1 cellular context compared by ENCODE assay signal in genomic region chr5:134005415-134006118, GRCh38.
TF ChIP-seq lines count a peak whose summit lies in the region.

No MANE protein-coding gene starts in this region.

TF ChIP-seq in HepG2, 621 proteins besides CTCF, POLR2A, EP300 and RAD21 (continued from another document and continues in another):
- TF ChIP-seq IRF9 (CRISPR knock-in tag; IDR thresholded peaks at IDR 0.05; ENCODE audit: borderline replicate concordance) (no peak), ZNF256 (CRISPR knock-in tag; conservative IDR thresholded peaks at IDR 0.05) (no peak), ZNF709 (CRISPR knock-in tag; IDR thresholded peaks at IDR 0.05) (no peak), HCFC1 (IDR thresholded peaks at IDR 0.05; ENCODE audit: low read depth, low read length) (no peak), CBX1 (IDR thresholded peaks at IDR 0.05; ENCODE audit: low read depth) (no peak), ATRX (CRISPR knock-in tag; IDR thresholded peaks at IDR 0.05; ENCODE audit: borderline replicate concordance) (no peak), IKZF4 (CRISPR knock-in tag; IDR thresholded peaks at IDR 0.05; ENCODE audit: borderline replicate concordance, low read depth, not compliant biosample characterization) (no peak), ZNF143 (CRISPR knock-in tag; IDR thresholded peaks at IDR 0.05) (no peak), AFF4 (CRISPR knock-in tag; IDR thresholded peaks at IDR 0.05) (no peak), ZNF614 (CRISPR knock-in tag; IDR thresholded peaks at IDR 0.05; ENCODE audit: borderline replicate concordance) (no peak), SMC3 (IDR thresholded peaks at IDR 0.05; ENCODE audit: low read length) (no peak), ZNF580 (CRISPR knock-in tag; IDR thresholded peaks at IDR 0.05; ENCODE audit: borderline replicate concordance, low read depth) (no peak), ZNF550 (CRISPR knock-in tag; IDR thresholded peaks at IDR 0.05; ENCODE audit: borderline replicate concordance) (no peak), ZNF501 (CRISPR knock-in tag; IDR thresholded peaks at IDR 0.05) (peak; percentile 93), TAF1 (CRISPR knock-in tag; IDR thresholded peaks at IDR 0.05) (no peak), DRAP1 (CRISPR knock-in tag; IDR thresholded peaks at IDR 0.05) (peak; percentile 34; the same call in 1 of the 2 replicates), YEATS4 (CRISPR knock-in tag; IDR thresholded peaks at IDR 0.05; ENCODE audit: borderline replicate concordance) (no peak), ZNF12 (CRISPR knock-in tag; IDR thresholded peaks at IDR 0.05) (no peak), CEBPB (IDR thresholded peaks at IDR 0.05; ENCODE audit: borderline replicate concordance, low read depth, low read length) (no peak), ZC3H4 (CRISPR knock-in tag; IDR thresholded peaks at IDR 0.05; ENCODE audit: borderline replicate concordance) (peak; percentile 45; the same call in 1 of the 2 replicates), FIP1L1 (IDR thresholded peaks at IDR 0.05; ENCODE audit: borderline replicate concordance, insufficient read depth, low read depth, low read length) (no peak), ZNF816 (CRISPR knock-in tag; IDR thresholded peaks at IDR 0.05; ENCODE audit: borderline replicate concordance) (no peak), ZNF737 (CRISPR knock-in tag; IDR thresholded peaks at IDR 0.05; ENCODE audit: borderline replicate concordance) (0 out of 2 replicates have a peak, but pooled peaks have one; percentile 71), ZNF263 (CRISPR knock-in tag; IDR thresholded peaks at IDR 0.05) (peak; percentile 12; the same call in 1 of the 2 replicates), MAFF (IDR thresholded peaks at IDR 0.05; ENCODE audit: low read depth, low read length) (no peak), ZNF609 (CRISPR knock-in tag; IDR thresholded peaks at IDR 0.05; ENCODE audit: borderline replicate concordance) (no peak)
- TF ChIP-seq, protein P1, sequence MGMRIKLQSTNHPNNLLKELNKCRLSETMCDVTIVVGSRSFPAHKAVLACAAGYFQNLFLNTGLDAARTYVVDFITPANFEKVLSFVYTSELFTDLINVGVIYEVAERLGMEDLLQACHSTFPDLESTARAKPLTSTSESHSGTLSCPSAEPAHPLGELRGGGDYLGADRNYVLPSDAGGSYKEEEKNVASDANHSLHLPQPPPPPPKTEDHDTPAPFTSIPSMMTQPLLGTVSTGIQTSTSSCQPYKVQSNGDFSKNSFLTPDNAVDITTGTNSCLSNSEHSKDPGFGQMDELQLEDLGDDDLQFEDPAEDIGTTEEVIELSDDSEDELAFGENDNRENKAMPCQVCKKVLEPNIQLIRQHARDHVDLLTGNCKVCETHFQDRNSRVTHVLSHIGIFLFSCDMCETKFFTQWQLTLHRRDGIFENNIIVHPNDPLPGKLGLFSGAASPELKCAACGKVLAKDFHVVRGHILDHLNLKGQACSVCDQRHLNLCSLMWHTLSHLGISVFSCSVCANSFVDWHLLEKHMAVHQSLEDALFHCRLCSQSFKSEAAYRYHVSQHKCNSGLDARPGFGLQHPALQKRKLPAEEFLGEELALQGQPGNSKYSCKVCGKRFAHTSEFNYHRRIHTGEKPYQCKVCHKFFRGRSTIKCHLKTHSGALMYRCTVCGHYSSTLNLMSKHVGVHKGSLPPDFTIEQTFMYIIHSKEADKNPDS (CRISPR knock-in tag; IDR thresholded peaks at IDR 0.05): no peak
- TF ChIP-seq, protein P2, sequence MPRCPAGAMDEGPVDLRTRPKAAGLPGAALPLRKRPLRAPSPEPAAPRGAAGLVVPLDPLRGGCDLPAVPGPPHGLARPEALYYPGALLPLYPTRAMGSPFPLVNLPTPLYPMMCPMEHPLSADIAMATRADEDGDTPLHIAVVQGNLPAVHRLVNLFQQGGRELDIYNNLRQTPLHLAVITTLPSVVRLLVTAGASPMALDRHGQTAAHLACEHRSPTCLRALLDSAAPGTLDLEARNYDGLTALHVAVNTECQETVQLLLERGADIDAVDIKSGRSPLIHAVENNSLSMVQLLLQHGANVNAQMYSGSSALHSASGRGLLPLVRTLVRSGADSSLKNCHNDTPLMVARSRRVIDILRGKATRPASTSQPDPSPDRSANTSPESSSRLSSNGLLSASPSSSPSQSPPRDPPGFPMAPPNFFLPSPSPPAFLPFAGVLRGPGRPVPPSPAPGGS (CRISPR knock-in tag; IDR thresholded peaks at IDR 0.05): no peak
- TF ChIP-seq, protein P3, sequence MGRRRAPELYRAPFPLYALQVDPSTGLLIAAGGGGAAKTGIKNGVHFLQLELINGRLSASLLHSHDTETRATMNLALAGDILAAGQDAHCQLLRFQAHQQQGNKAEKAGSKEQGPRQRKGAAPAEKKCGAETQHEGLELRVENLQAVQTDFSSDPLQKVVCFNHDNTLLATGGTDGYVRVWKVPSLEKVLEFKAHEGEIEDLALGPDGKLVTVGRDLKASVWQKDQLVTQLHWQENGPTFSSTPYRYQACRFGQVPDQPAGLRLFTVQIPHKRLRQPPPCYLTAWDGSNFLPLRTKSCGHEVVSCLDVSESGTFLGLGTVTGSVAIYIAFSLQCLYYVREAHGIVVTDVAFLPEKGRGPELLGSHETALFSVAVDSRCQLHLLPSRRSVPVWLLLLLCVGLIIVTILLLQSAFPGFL (CRISPR knock-in tag; IDR thresholded peaks at IDR 0.05): no peak
- TF ChIP-seq, protein P4, sequence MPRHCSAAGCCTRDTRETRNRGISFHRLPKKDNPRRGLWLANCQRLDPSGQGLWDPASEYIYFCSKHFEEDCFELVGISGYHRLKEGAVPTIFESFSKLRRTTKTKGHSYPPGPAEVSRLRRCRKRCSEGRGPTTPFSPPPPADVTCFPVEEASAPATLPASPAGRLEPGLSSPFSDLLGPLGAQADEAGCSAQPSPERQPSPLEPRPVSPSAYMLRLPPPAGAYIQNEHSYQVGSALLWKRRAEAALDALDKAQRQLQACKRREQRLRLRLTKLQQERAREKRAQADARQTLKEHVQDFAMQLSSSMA (CRISPR knock-in tag; IDR thresholded peaks at IDR 0.05): no peak
- TF ChIP-seq, protein P5, sequence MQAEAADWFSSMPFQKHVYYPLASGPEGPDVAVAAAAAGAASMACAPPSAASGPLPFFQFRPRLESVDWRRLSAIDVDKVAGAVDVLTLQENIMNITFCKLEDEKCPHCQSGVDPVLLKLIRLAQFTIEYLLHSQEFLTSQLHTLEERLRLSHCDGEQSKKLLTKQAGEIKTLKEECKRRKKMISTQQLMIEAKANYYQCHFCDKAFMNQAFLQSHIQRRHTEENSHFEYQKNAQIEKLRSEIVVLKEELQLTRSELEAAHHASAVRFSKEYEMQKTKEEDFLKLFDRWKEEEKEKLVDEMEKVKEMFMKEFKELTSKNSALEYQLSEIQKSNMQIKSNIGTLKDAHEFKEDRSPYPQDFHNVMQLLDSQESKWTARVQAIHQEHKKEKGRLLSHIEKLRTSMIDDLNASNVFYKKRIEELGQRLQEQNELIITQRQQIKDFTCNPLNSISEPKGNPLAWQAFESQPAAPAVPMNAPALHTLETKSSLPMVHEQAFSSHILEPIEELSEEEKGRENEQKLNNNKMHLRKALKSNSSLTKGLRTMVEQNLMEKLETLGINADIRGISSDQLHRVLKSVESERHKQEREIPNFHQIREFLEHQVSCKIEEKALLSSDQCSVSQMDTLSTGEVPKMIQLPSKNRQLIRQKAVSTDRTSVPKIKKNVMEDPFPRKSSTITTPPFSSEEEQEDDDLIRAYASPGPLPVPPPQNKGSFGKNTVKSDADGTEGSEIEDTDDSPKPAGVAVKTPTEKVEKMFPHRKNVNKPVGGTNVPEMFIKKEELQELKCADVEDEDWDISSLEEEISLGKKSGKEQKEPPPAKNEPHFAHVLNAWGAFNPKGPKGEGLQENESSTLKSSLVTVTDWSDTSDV (CRISPR knock-in tag; IDR thresholded peaks at IDR 0.05): no peak
- TF ChIP-seq, protein P6, sequence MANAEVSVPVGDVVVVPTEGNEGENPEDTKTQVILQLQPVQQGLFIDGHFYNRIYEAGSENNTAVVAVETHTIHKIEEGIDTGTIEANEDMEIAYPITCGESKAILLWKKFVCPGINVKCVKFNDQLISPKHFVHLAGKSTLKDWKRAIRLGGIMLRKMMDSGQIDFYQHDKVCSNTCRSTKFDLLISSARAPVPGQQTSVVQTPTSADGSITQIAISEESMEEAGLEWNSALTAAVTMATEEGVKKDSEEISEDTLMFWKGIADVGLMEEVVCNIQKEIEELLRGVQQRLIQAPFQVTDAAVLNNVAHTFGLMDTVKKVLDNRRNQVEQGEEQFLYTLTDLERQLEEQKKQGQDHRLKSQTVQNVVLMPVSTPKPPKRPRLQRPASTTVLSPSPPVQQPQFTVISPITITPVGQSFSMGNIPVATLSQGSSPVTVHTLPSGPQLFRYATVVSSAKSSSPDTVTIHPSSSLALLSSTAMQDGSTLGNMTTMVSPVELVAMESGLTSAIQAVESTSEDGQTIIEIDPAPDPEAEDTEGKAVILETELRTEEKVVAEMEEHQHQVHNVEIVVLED (CRISPR knock-in tag; IDR thresholded peaks at IDR 0.05; ENCODE audit: borderline replicate concordance): no peak
- TF ChIP-seq, protein P7, sequence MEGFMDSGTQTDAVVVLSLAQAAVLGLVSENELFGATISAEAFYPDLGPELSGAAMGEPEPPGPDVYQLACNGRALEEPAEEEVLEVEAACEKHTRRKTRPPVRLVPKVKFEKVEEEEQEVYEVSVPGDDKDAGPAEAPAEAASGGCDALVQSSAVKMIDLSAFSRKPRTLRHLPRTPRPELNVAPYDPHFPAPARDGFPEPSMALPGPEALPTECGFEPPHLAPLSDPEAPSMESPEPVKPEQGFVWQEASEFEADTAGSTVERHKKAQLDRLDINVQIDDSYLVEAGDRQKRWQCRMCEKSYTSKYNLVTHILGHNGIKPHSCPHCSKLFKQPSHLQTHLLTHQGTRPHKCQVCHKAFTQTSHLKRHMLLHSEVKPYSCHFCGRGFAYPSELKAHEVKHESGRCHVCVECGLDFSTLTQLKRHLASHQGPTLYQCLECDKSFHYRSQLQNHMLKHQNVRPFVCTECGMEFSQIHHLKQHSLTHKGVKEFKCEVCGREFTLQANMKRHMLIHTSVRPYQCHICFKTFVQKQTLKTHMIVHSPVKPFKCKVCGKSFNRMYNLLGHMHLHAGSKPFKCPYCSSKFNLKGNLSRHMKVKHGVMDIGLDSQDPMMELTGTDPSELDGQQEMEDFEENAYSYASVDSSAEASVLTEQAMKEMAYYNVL (CRISPR knock-in tag; IDR thresholded peaks at IDR 0.05; ENCODE audit: borderline replicate concordance): 0 out of 2 replicates have a peak, but pooled peaks have one; percentile 30
